ENCODE assay signal across 8 cellular contexts in the genomic region with DNA sequence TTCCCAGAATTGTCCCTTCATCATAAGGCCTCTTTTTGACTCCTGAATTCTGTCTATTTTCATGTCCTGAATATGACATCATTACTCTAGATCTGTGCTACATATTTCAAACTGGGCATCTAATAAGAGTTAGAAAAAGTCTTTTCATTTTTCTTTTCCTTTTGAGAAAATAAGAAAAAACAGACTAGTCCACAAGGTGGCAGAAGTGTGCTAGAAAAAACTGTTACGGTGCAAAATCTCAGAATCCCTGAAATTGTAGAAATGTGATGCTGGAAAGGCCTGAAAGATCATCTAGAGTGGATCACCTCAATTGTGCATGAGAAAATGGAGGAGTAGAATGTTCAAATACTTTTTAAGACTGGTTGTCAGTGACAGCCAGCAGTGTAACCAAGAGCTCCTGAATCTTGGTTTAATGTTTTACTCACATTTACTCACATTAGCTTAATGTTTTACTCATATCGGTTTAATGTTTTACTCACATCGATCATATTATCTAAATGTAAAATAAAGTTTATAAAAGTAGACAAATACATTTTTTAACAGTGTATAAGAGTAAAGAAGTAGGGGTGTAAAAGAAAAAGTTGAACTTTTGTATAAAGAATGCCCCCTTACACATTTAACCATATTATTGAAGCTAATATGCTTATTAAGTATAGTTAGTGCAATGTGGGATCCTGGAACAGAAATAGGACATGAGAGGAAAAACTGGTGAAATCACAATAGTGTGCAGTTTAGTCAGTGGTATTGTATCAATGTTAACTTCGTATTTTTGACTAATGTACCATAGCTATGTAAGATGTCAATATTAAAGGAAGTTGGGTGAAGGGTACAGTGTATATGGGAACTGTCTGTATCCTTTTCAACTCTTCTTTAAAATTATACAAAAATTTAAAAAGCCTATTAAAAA. TPM values are rescaled to one million over a fixed set of nuclear protein-coding genes. Genes with fewer than 3 reads are reported as not detected.
DNase-seq lines count a peak whose midpoint lies in the region; ATAC-seq and TF ChIP-seq lines count a peak whose summit lies in the region.

No MANE protein-coding gene starts in this region.

- no peaks in the 10 kb centered on the region for H3K36me3 Mint-ChIP-seq in stimulated activated effector memory CD8-positive, alpha-beta T cell treated with anti-CD3 and anti-CD28 coated beads, Interleukin-12 subunit alpha, Interleukin-12 subunit beta, amount 100 ng/mL, for 72 hours

- H3K4me3 Mint-ChIP-seq in stimulated activated effector memory CD8-positive, alpha-beta T cell treated with anti-CD3 and anti-CD28 coated beads, Interleukin-12 subunit alpha, Interleukin-12 subunit beta, amount 100 ng/mL, for 72 hours: no peak overlapping the region

- no peak overlapping the region for H3K4me3 ChIP-seq in HFF-Myc (replicated peaks; ENCODE audit: low read depth, low read length)
- no peak overlapping the region for H3K4me3 ChIP-seq in WI38 (ENCODE audit: low read depth, low read length)
- no peak overlapping the region for H3K4me3 ChIP-seq in kidney epithelial cell (ENCODE audit: low read depth, low read length)

- no peak for ATAC-seq in stimulated activated effector memory CD8-positive, alpha-beta T cell treated with anti-CD3 and anti-CD28 coated beads, Interleukin-12 subunit alpha, Interleukin-12 subunit beta, amount 100 ng/mL, for 72 hours

- peaks cover 8% of the 10 kb centered on the region for H3K4me1 Mint-ChIP-seq in stimulated activated effector memory CD8-positive, alpha-beta T cell treated with anti-CD3 and anti-CD28 coated beads, Interleukin-12 subunit alpha, Interleukin-12 subunit beta, amount 100 ng/mL, for 72 hours

- peak; percentile 27 for DNase-seq in CD1c-positive myeloid dendritic cell (ENCODE audit: extremely low spot score)
- no peak for DNase-seq in HFF-Myc (ENCODE audit: extremely low read depth, low read depth)
- no peak for DNase-seq in kidney epithelial cell (ENCODE audit: low read depth)
- DNase-seq in stimulated activated effector memory CD8-positive, alpha-beta T cell treated with anti-CD3 and anti-CD28 coated beads, Interleukin-12 subunit alpha, Interleukin-12 subunit beta, amount 100 ng/mL, for 72 hours (ENCODE audit: low spot score in 2 of 2): no peak
- no peak for DNase-seq in GOT3 (lab: John Stamatoyannopoulos, UW)
- DNase-seq in activated naive CD4-positive, alpha-beta T cell treated with anti-CD3 and anti-CD28 coated beads, Interleukin-2, amount 50 U/mL, for 16 hours: no peak
- DNase-seq in NCI-H1436 treated with DMSO at 0.1 percent for 48 hours (lab: John Stamatoyannopoulos, UW): no peak

- no peaks in the 10 kb centered on the region for H3K27me3 ChIP-seq in kidney epithelial cell (ENCODE audit: control insufficient read depth, insufficient read depth, low read length)

- peak; percentile 22 for TF ChIP-seq CTCF in HFF-Myc (IDR thresholded peaks at IDR 0.05; ENCODE audit: low read depth, low read length, missing control alignments)
- TF ChIP-seq CTCF in WI38 (IDR thresholded peaks at IDR 0.05; ENCODE audit: low read depth, low read length): peak; percentile 30
- peak; percentile 31 for TF ChIP-seq CTCF in kidney epithelial cell (IDR thresholded peaks at IDR 0.05; ENCODE audit: insufficient read depth, low read length, poor library complexity, severe bottlenecking)

- H3K9me3 Mint-ChIP-seq in stimulated activated effector memory CD8-positive, alpha-beta T cell treated with anti-CD3 and anti-CD28 coated beads, Interleukin-12 subunit alpha, Interleukin-12 subunit beta, amount 100 ng/mL, for 72 hours: no peaks in the 10 kb centered on the region

- no peaks in the 10 kb centered on the region for H3K36me3 ChIP-seq in kidney epithelial cell (ENCODE audit: control insufficient read depth, insufficient read depth, low read length)

- no peak overlapping the region for H3K27ac Mint-ChIP-seq in stimulated activated effector memory CD8-positive, alpha-beta T cell treated with anti-CD3 and anti-CD28 coated beads, Interleukin-12 subunit alpha, Interleukin-12 subunit beta, amount 100 ng/mL, for 72 hours

RNA-seq across cellular contexts. Expression of gene ASB11, which starts 15.2 kb away (rescaled TPM):
- not detected in 2 replicates for total RNA-seq in kidney epithelial cell

RNA-seq across cellular contexts. Expression of gene ASB9, which starts 30.3 kb away (rescaled TPM):
- 0.25 and 3.6 TPM in 2 replicates for total RNA-seq in kidney epithelial cell

RNA-seq across cellular contexts. Expression of gene PIGA, which starts 35.1 kb away (rescaled TPM):
- total RNA-seq in kidney epithelial cell: 15.5 and 18.6 TPM in 2 replicates
